9 cellular contexts compared by ENCODE assay signal in the genomic region with DNA sequence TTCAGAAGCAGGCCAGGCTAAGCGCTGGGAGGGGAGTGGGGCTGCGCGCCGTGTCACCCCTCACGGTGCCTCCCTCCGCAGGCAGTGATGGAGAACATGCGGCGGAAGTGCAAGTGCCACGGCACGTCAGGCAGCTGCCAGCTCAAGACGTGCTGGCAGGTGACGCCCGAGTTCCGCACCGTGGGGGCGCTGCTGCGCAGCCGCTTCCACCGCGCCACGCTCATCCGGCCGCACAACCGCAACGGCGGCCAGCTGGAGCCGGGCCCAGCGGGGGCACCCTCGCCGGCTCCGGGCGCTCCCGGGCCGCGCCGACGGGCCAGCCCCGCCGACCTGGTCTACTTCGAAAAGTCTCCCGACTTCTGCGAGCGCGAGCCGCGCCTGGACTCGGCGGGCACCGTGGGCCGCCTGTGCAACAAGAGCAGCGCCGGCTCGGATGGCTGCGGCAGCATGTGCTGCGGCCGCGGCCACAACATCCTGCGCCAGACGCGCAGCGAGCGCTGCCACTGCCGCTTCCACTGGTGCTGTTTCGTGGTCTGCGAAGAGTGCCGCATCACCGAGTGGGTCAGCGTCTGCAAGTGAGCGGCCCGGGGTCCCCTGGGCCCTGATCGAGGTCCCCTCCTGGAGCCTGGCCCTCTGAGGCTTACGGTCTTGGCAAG. TPM values are rescaled to one million over a fixed set of nuclear protein-coding genes. Genes with fewer than 3 reads are reported as not detected.
A peak's percentile ranks its signal among the peaks of the same experiment; 100 is the strongest.
DNase-seq lines count a peak whose midpoint lies in the region; ATAC-seq and TF ChIP-seq lines count a peak whose summit lies in the region.
"Had no signal": no experiment of that assay in that cellular context is flagged by ENCODE, and none has a peak within 500 bp of the region (broad histone marks: within the 10 kb centered on the region; RNA-seq: fewer than 3 reads in every experiment).

No MANE protein-coding gene starts in this region.

- H3K9me3 Mint-ChIP-seq in progenitor cell of endocrine pancreas (ENCODE audit: low read depth): no peaks in the 10 kb centered on the region

- H3K27ac ChIP-seq in urinary bladder (ENCODE audit: low read depth): no peak overlapping the region
- H3K27ac ChIP-seq: uterus had no signal

- H3K4me1 ChIP-seq in urinary bladder (ENCODE audit: insufficient read depth): peaks cover 2% of the 10 kb centered on the region

- H3K36me3 Mint-ChIP-seq in progenitor cell of endocrine pancreas (ENCODE audit: insufficient read depth): no peaks in the 10 kb centered on the region

- H3K4me3 ChIP-seq in urinary bladder (ENCODE audit: low read depth, low read length): peak overlapping the region; percentile 25

- ATAC-seq in GM21619 (IDR thresholded peaks at IDR 0.05; ENCODE audit: unreplicated experiment): peak; percentile 39

- H3K36me3 ChIP-seq in urinary bladder (ENCODE audit: insufficient read depth): no peaks in the 10 kb centered on the region
- H3K36me3 ChIP-seq: uterus had no signal

- peaks cover 5% of the 10 kb centered on the region for H3K4me1 Mint-ChIP-seq in progenitor cell of endocrine pancreas (ENCODE audit: low read depth)

- H3K4me3 Mint-ChIP-seq in progenitor cell of endocrine pancreas (ENCODE audit: low read depth): peak overlapping the region; percentile 58

- WGBS in urinary bladder: under 1% methylated on average over 72 of the region's 72 CpGs

- no peak overlapping the region for H3K27ac Mint-ChIP-seq in progenitor cell of endocrine pancreas

- H3K27me3 Mint-ChIP-seq in progenitor cell of endocrine pancreas: peaks cover 79% of the 10 kb centered on the region

- intact Hi-C loops in head of caudate nucleus (cut with DNase I): no loop called here

- DNase-seq in Daoy (ENCODE audit: low read depth) (peak; percentile 82), KBM-7 (peak; percentile 73), SHP77 treated with DMSO at 0.1 percent for 48 hours (lab: John Stamatoyannopoulos, UW) (peak; percentile 35), head of caudate nucleus (peak in 41 of 42 donors; percentile 45 to 88 (median 78)), progenitor cell of endocrine pancreas (ENCODE audit: low spot score, unreplicated experiment) (peak; percentile 65)
- DNase-seq in activated gamma-delta T cell treated with anti-CD3 and anti-CD28 coated beads, Interleukin-2, amount 50 U/mL, for 16 hours (ENCODE audit: low read depth): peak; percentile 72

- in situ Hi-C loops in KBM-7 (cut with MboI; ENCODE audit: low pct_unique_long_range_greater_than_20kb, low sequenced_read_pairs): no loop called here

- peak; percentile 72 for TF ChIP-seq CTCF in progenitor cell of endocrine pancreas (IDR thresholded peaks at IDR 0.05; ENCODE audit: unreplicated experiment)

RNA-seq across cellular contexts. Expression of gene WNT10A, which starts 12.2 kb away (rescaled TPM):
- 0.11 and 0.12 TPM in 2 replicates for total RNA-seq in Daoy (2014; rRNA removed; shearing (Covaris generic))
- total RNA-seq in progenitor cell of endocrine pancreas (not detected in 2 replicates), urinary bladder (1.9 TPM)
- 1.2 TPM for polyA plus RNA-seq in urinary bladder

RNA-seq across cellular contexts. Expression of gene WNT6, which starts 33.2 kb away (rescaled TPM):
- 0.23 TPM in 1 of 2 replicates, not detected in the other for total RNA-seq in Daoy (2014; rRNA removed; shearing (Covaris generic))
- total RNA-seq in progenitor cell of endocrine pancreas (0.72 and 1.5 TPM in 2 replicates), urinary bladder (0.16 TPM)
- 3.0 TPM for polyA plus RNA-seq in urinary bladder
